Comparison of ENCODE assay signal across 1 cellular context in genomic region chr10:28532509-28533314, GRCh38.
TF ChIP-seq lines count a peak whose summit lies in the region.

Gene WAC (plus strand): TSS chr10:28533118. CDS start chr10:28533580, 462 bp downstream.

TF ChIP-seq in HepG2, 621 proteins besides CTCF, POLR2A, EP300 and RAD21 (continued from another document and continues in another):
- TF ChIP-seq NR0B2 (CRISPR knock-in tag; IDR thresholded peaks at IDR 0.05) (no peak), ZNF44 (CRISPR knock-in tag; IDR thresholded peaks at IDR 0.05) (no peak), NPAS2 (CRISPR knock-in tag; IDR thresholded peaks at IDR 0.05; ENCODE audit: borderline replicate concordance) (no peak), FOSL1 (CRISPR knock-in tag; IDR thresholded peaks at IDR 0.05; ENCODE audit: borderline replicate concordance) (no peak), ZNF33B (CRISPR knock-in tag; IDR thresholded peaks at IDR 0.05) (0 out of 2 replicates have a peak, but pooled peaks have one; percentile 32), ZFX (CRISPR knock-in tag; IDR thresholded peaks at IDR 0.05; ENCODE audit: low read depth) (peak; percentile 100), ZNF280B (CRISPR knock-in tag; IDR thresholded peaks at IDR 0.05; ENCODE audit: borderline replicate concordance) (peak; percentile 89), JUNB (CRISPR knock-in tag; IDR thresholded peaks at IDR 0.05; ENCODE audit: borderline replicate concordance) (no peak), HIC2 (CRISPR knock-in tag; IDR thresholded peaks at IDR 0.05; ENCODE audit: low read depth) (no peak), FOXP4 (CRISPR knock-in tag; IDR thresholded peaks at IDR 0.05) (0 out of 2 replicates have a peak, but pooled peaks have one; percentile 36), ZBTB20 (CRISPR knock-in tag; IDR thresholded peaks at IDR 0.05; ENCODE audit: borderline replicate concordance, low read depth) (peak; percentile 40; the same call in 1 of the 2 replicates), HNRNPLL (IDR thresholded peaks at IDR 0.05; ENCODE audit: low read depth, low read length, poor library complexity, severe bottlenecking) (peak; percentile 83), ZSCAN21 (CRISPR knock-in tag; IDR thresholded peaks at IDR 0.05; ENCODE audit: borderline replicate concordance) (peak; percentile 79; the same call in 1 of the 2 replicates), ELF1 (CRISPR knock-in tag; IDR thresholded peaks at IDR 0.05) (peak; percentile 93), ZNF629 (CRISPR knock-in tag; conservative IDR thresholded peaks at IDR 0.05) (no peak), PAXIP1 (CRISPR knock-in tag; conservative IDR thresholded peaks at IDR 0.05) (peak; percentile 66), TAF15 (IDR thresholded peaks at IDR 0.05; ENCODE audit: low read depth, low read length, poor library complexity, severe bottlenecking) (no peak), SKI (IDR thresholded peaks at IDR 0.05; ENCODE audit: partially characterized antibody) (peak; percentile 3), USF2 (IDR thresholded peaks at IDR 0.05; ENCODE audit: low read depth, low read length) (no peak), USF2 (CRISPR knock-in tag; IDR thresholded peaks at IDR 0.05; ENCODE audit: borderline replicate concordance) (no peak; the same call in 1 of the 2 replicates), JUN (CRISPR knock-in tag; IDR thresholded peaks at IDR 0.05) (0 out of 2 replicates have a peak, but pooled peaks have one; percentile 55), ZNF672 (CRISPR knock-in tag; IDR thresholded peaks at IDR 0.05) (no peak), ZNF138 (CRISPR knock-in tag; IDR thresholded peaks at IDR 0.05; ENCODE audit: low read depth) (peak; percentile 42), ZBTB34 (CRISPR knock-in tag; IDR thresholded peaks at IDR 0.05) (no peak), ZBTB2 (CRISPR knock-in tag; IDR thresholded peaks at IDR 0.05; ENCODE audit: low read depth) (peak; percentile 55; the same call in 1 of the 2 replicates), KDM1A (CRISPR knock-in tag; IDR thresholded peaks at IDR 0.05) (no peak), ZNF549 (CRISPR knock-in tag; IDR thresholded peaks at IDR 0.05) (no peak), ZNF737 (CRISPR knock-in tag; IDR thresholded peaks at IDR 0.05; ENCODE audit: borderline replicate concordance) (no peak), ARID2 (CRISPR knock-in tag; IDR thresholded peaks at IDR 0.05; ENCODE audit: borderline replicate concordance) (no peak), ZNF781 (CRISPR knock-in tag; IDR thresholded peaks at IDR 0.05; ENCODE audit: borderline replicate concordance, not compliant biosample characterization) (peak; percentile 29), HNF1A (IDR thresholded peaks at IDR 0.05; ENCODE audit: low read depth) (no peak), HNF1A (CRISPR knock-in tag; IDR thresholded peaks at IDR 0.05; ENCODE audit: borderline replicate concordance) (peak; percentile 76), SATB2 (CRISPR knock-in tag; IDR thresholded peaks at IDR 0.05) (no peak), FIP1L1 (IDR thresholded peaks at IDR 0.05; ENCODE audit: borderline replicate concordance, insufficient read depth, low read depth, low read length) (peak; percentile 82; the same call in 1 of the 2 replicates), BATF2 (CRISPR knock-in tag; IDR thresholded peaks at IDR 0.05) (peak; percentile 67; the same call in 1 of the 2 replicates)
